ENCODE assay signal across 9 cellular contexts in genomic region chr1:26378088-26378878, GRCh38. TPM values are rescaled to one million over a fixed set of nuclear protein-coding genes. Genes with fewer than 3 reads are reported as not detected.
DNase-seq lines count a peak whose midpoint lies in the region; ATAC-seq and TF ChIP-seq lines count a peak whose summit lies in the region.
"Had no signal": no experiment of that assay in that cellular context is flagged by ENCODE, and none has a peak within 500 bp of the region (broad histone marks: within the 10 kb centered on the region; RNA-seq: fewer than 3 reads in every experiment).

No MANE protein-coding gene starts in this region.

- H3K27me3 ChIP-seq in ACC112 (ENCODE audit: insufficient read depth, low read length), result no peaks in the 10 kb centered on the region
- no peaks in the 10 kb centered on the region for H3K27me3 ChIP-seq in endodermal cell (ENCODE audit: control insufficient read depth, insufficient read depth, low read length, poor library complexity, severe bottlenecking)
- H3K27me3 ChIP-seq in tibial nerve, result peaks cover 0 to 7% of the 10 kb centered on the region in 2 donors

- DNase-seq in LoVo (ENCODE audit: low spot score), result peak; percentile 64
- DNase-seq in activated CD4-positive, alpha-beta T cell treated with anti-CD3 and anti-CD28 coated beads, Interleukin-2, amount 50 U/mL, for 4 hours, result peak; percentile 65 to 70
- DNase-seq in epithelial cell of prostate (ENCODE audit: low read depth, low spot score), result peak; percentile 55
- DNase-seq in smooth muscle cell of the brain vasculature (ENCODE audit: low read depth, low spot score), result peak; percentile 31
- DNase-seq in endodermal cell, result no peak
- no peak for DNase-seq in tibial nerve (ENCODE audit: low spot score in 2 of 2)

- 83 to 100% methylated on average over 2 to 5 of the region's 5 CpGs for WGBS in endodermal cell (ENCODE audit: insufficient coverage in 1 of 2, insufficient read length in 1 of 2), 2 experiments
- WGBS in tibial nerve, 2 donors, result 41 to 49% methylated on average over 5 of the region's 5 CpGs

- H3K36me3 ChIP-seq in ACC112 (ENCODE audit: insufficient read depth, low read length) (no peaks in the 10 kb centered on the region), endodermal cell (ENCODE audit: control insufficient read depth, insufficient read depth, low read length) (no peaks in the 10 kb centered on the region), tibial nerve (no peaks in the 10 kb centered on the region)

- no peaks in the 10 kb centered on the region for H3K9me3 Mint-ChIP-seq in endodermal cell

- H3K9ac ChIP-seq in endodermal cell (ENCODE audit: extremely low read depth, low read length, poor library complexity, severe bottlenecking), result no peak overlapping the region

- TF ChIP-seq EP300 in tibial nerve (IDR thresholded peaks at IDR 0.05), result no peak

- H3K36me3 Mint-ChIP-seq in endodermal cell (ENCODE audit: low read depth), result no peaks in the 10 kb centered on the region

- no peak overlapping the region for H3K4me3 Mint-ChIP-seq in endodermal cell

- no peak overlapping the region for H2AFZ ChIP-seq in ACC112 (ENCODE audit: low read length, unreplicated experiment)

- TF ChIP-seq POLR2A in tibial nerve (IDR thresholded peaks at IDR 0.05), result no peak

- peaks cover 8% of the 10 kb centered on the region for H3K4me1 Mint-ChIP-seq in endodermal cell

- peaks cover 25% of the 10 kb centered on the region for H3K4me1 ChIP-seq in ACC112 (ENCODE audit: control insufficient read depth, insufficient read depth, low read length, unreplicated experiment)
- H3K4me1 ChIP-seq in endodermal cell (ENCODE audit: control insufficient read depth, insufficient read depth, low read length), result peaks cover 4% of the 10 kb centered on the region
- no peaks in the 10 kb centered on the region for H3K4me1 ChIP-seq in tibial nerve

- no peaks in the 10 kb centered on the region for H3K79me2 ChIP-seq in ACC112 (ENCODE audit: control insufficient read depth, insufficient read depth, low read length, unreplicated experiment)

- no peaks in the 10 kb centered on the region for H3K27me3 Mint-ChIP-seq in endodermal cell (ENCODE audit: insufficient read depth)

- TF ChIP-seq CTCF in endodermal cell (conservative IDR thresholded peaks at IDR 0.05), result no peak
- TF ChIP-seq CTCF in tibial nerve (IDR thresholded peaks at IDR 0.05), result no peak

- H3K4me3 ChIP-seq in ACC112 (ENCODE audit: low read depth, low read length) (peak overlapping the region; percentile 48), endodermal cell (ENCODE audit: low read length) (no peak overlapping the region), tibial nerve (no peak overlapping the region)

- H3K9me3 ChIP-seq in endodermal cell (ENCODE audit: control insufficient read depth, low read length), result no peaks in the 10 kb centered on the region
- no peaks in the 10 kb centered on the region for H3K9me3 ChIP-seq in tibial nerve

- H3K27ac ChIP-seq in ACC112 (ENCODE audit: low read depth, low read length), result peak overlapping the region; percentile 86
- peak overlapping the region; percentile 71 for H3K27ac ChIP-seq in epithelial cell of prostate
- no peak overlapping the region for H3K27ac ChIP-seq in endodermal cell (ENCODE audit: low read depth, low read length)
- no peak overlapping the region for H3K27ac ChIP-seq in tibial nerve

- ATAC-seq in GM21360 (IDR thresholded peaks at IDR 0.05; ENCODE audit: unreplicated experiment), result peak; percentile 52

- H3K27ac Mint-ChIP-seq in endodermal cell, result no peak overlapping the region

RNA-seq across cellular contexts. Expression of gene ZNF683, which starts 5.7 kb away (rescaled TPM):
- not detected for total RNA-seq in endodermal cell
- polyA plus RNA-seq in endodermal cell (2013, experiment 1 of 2), result not detected
- polyA plus RNA-seq in endodermal cell (2013, experiment 2 of 2), result not detected
- not detected for total RNA-seq in tibial nerve

RNA-seq across cellular contexts. Expression of gene CRYBG2, which starts 24.4 kb away (rescaled TPM):
- total RNA-seq in endodermal cell, result 10 to 100 TPM in 1 of 2 donors, 1 to 10 TPM in 1; 9.0 to 15.1 TPM
- 5.9 TPM for polyA plus RNA-seq in endodermal cell (2013, experiment 1 of 2)
- 4.4 TPM for polyA plus RNA-seq in endodermal cell (2013, experiment 2 of 2)
- under 1 TPM in 1 of 4 donors, not detected in 3; under 0.01 TPM for total RNA-seq in tibial nerve

RNA-seq across cellular contexts. Expression of gene LIN28A, which starts 32.3 kb away (rescaled TPM):
- total RNA-seq in endodermal cell, result 1,000 to 10,000 TPM in 1 of 2 donors, 100 to 1,000 TPM in 1; 867 to 1,041 TPM
- 195 TPM for polyA plus RNA-seq in endodermal cell (2013, experiment 1 of 2)
- polyA plus RNA-seq in endodermal cell (2013, experiment 2 of 2), result 199 TPM
- total RNA-seq in tibial nerve, result not detected
- total RNA-seq: mononuclear cell had no signal

RNA-seq across cellular contexts. Expression of gene DHDDS, which starts 53.8 kb away (rescaled TPM):
- 10 to 100 TPM; 51.1 to 55.1 TPM for total RNA-seq in endodermal cell
- 22.9 TPM for polyA plus RNA-seq in endodermal cell (2013, experiment 1 of 2)
- 29.3 TPM for polyA plus RNA-seq in endodermal cell (2013, experiment 2 of 2)
- total RNA-seq in tibial nerve, result 10 to 100 TPM; 24.7 to 45.4 (median 32.8) TPM

Comparison
In these comparisons a context has a peak if more than half of its experiments do, and no peak if none do; other contexts are left out.
1. H3K27ac ChIP-seq: peak in ACC112 (single experiment) and epithelial cell of prostate (single experiment); none in endodermal cell (single experiment) and tibial nerve (0 of 4).
2. DNase-seq: peak in LoVo (single experiment), activated CD4-positive, alpha-beta T cell treated with anti-CD3 and anti-CD28 coated beads, Interleukin-2, amount 50 U/mL, for 4 hours (2 of 2), epithelial cell of prostate (single experiment) and smooth muscle cell of the brain vasculature (single experiment); none in endodermal cell (single experiment) and tibial nerve (0 of 2).
3. RNA of gene CRYBG2, which starts 24.4 kb away (total RNA-seq): 9.0 to 15.1 TPM in endodermal cell; under 0.01 TPM in tibial nerve; every median in the first group is over 4 times any median in the second.
4. RNA of gene LIN28A, which starts 32.3 kb away (total RNA-seq): 867 to 1,041 TPM in endodermal cell; not detected in tibial nerve; every median in the first group is over 100 times any median in the second.